Comparison of ENCODE assay signal across 1 cellular context in the genomic region with DNA sequence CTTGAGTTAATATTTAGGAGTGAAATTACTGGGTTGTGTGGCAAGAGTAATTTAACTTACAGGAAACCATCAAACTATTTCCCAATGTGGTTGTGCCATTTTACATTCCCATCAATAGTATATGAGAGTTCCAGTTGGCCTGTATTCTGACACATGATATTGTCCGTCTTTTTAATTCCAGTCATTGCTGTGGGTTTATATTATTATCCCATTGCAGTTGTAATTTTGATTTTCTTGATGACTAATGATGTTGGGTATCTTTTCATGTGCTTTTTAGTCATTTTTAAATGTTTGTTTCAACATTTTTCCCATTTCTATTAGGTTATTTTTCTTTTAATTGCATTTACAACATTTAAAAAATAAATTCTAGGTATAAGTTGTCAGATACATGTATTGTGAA.
TF ChIP-seq lines count a peak whose summit lies in the region.

No MANE protein-coding gene starts in this region.

TF ChIP-seq in IMR-90, 13 proteins besides CTCF, POLR2A, EP300 and RAD21:
- TF ChIP-seq CEBPB (IDR thresholded peaks at IDR 0.05; ENCODE audit: low read depth, low read length) (0 out of 2 replicates have a peak, but pooled peaks have one; percentile 8), MXI1 (IDR thresholded peaks at IDR 0.05; ENCODE audit: borderline replicate concordance, low read depth, low read length) (no peak)
